8 cellular contexts compared by ENCODE assay signal in the genomic region with DNA sequence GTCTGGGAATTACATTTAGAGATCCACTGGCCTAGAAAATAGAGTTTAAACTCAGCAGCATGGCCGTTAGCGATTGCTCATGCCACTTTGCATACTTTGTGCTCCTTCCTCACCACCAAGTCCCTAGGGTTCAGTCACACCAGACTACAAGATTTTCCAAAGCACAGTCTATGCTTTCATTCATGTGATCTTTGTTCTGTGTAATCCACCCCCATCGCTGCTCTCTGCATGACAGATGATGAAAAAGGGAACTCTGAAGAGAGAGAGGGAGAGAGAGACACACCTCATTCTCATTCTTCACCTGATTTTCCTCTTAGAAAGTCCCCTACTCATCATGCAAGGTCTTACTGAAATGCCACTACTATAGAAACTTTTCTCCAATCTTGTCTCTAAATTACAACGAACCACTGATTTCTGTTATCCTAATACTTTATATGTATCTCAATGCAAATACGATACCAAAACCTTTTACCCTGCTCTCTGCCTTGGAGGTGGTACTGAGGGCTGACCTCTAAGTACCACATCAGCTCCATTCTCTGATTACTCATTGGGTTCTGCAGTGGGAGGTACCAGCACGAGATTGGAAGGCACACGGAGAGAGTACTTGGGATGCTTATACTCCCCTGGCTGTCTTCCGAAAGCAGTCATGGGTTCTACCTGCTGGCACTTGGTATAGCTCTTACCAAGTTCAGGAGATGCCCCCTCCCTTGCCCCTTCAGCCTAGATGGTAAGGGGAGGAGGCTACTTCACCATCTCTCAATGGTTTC.
DNase-seq lines count a peak whose midpoint lies in the region; ATAC-seq lines count a peak whose summit lies in the region.

No MANE protein-coding gene starts in this region.

- peak; percentile 14 to 49 for DNase-seq in activated CD4-positive, alpha-beta T cell treated with anti-CD3 and anti-CD28 coated beads for 4 hours
- DNase-seq in activated CD4-positive, alpha-beta T cell treated with anti-CD3 and anti-CD28 coated beads for 1 hour = no peak
- DNase-seq in activated CD4-positive, alpha-beta T cell treated with anti-CD3 and anti-CD28 coated beads, Interleukin-2, amount 50 U/mL, for 24 hours (ENCODE audit: low read depth in 1 of 2, low spot score in 1 of 2) = peak; percentile 10 to 61
- DNase-seq in stimulated activated CD4-positive, alpha-beta T cell treated with anti-CD3 and anti-CD28 coated beads, Interleukin-15, amount 100 ng/mL, for 48 hours (ENCODE audit: low read depth in 2 of 2) = peak; percentile 25 to 38
- DNase-seq in NCI-H774 (lab: John Stamatoyannopoulos, UW) (no peak), NCI-H82 (lab: John Stamatoyannopoulos, UW) (no peak), NCI-H2171 treated with DMSO at 0.1 percent for 48 hours (lab: John Stamatoyannopoulos, UW) (no peak)

- ATAC-seq in HG03025 (IDR thresholded peaks at IDR 0.05; ENCODE audit: low FRiP score, unreplicated experiment) = peak; percentile 72

Comparison
In these comparisons a context has a peak if more than half of its experiments do, and no peak if none do; other contexts are left out.
1. DNase-seq: peak in activated CD4-positive, alpha-beta T cell treated with anti-CD3 and anti-CD28 coated beads for 4 hours (2 of 2), activated CD4-positive, alpha-beta T cell treated with anti-CD3 and anti-CD28 coated beads, Interleukin-2, amount 50 U/mL, for 24 hours (2 of 2) and stimulated activated CD4-positive, alpha-beta T cell treated with anti-CD3 and anti-CD28 coated beads, Interleukin-15, amount 100 ng/mL, for 48 hours (2 of 2); none in activated CD4-positive, alpha-beta T cell treated with anti-CD3 and anti-CD28 coated beads for 1 hour (single experiment), NCI-H774 (single experiment), NCI-H82 (single experiment) and NCI-H2171 treated with DMSO at 0.1 percent for 48 hours (single experiment).